ENCODE assay signal across 12 cellular contexts in the genomic region with DNA sequence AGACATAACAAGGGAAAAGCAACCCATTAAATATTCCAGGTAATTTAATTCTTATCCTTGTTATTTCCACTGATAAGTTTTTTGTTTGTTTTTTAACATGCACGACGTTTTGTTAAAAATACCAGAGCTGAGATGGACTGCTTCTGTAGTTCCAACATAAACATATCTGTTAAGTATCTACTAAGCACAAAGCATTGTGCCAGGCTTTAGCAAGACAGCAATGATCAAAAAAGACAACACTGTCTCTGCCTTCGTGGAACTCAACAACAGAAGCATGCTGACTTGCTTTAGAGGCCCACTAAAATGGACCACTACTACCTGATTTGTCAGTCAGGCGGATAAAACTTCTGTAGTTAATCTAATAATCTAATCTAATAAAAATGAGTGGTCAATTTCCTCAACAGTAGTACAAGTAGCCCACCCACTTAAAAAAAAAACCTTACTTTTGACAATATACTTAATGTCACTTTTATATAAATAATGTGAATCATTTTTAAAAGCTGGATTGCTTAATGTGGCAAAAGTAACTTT. TPM values are rescaled to one million over a fixed set of nuclear protein-coding genes. Genes with fewer than 3 reads are reported as not detected.
A peak's percentile ranks its signal among the peaks of the same experiment; 100 is the strongest.
DNase-seq lines count a peak whose midpoint lies in the region; ATAC-seq, FAIRE-seq and TF ChIP-seq lines count a peak whose summit lies in the region.
"Had no signal": no experiment of that assay in that cellular context is flagged by ENCODE, and none has a peak within 500 bp of the region (broad histone marks: within the 10 kb centered on the region; RNA-seq: fewer than 3 reads in every experiment).

No MANE protein-coding gene starts in this region.

- H3K36me3 Mint-ChIP-seq in activated naive CD4-positive, alpha-beta T cell treated with anti-CD3 and anti-CD28 coated beads, Interleukin-2, amount 50 U/mL, for 24 hours: no peaks in the 10 kb centered on the region
- peaks cover 29% of the 10 kb centered on the region for H3K36me3 Mint-ChIP-seq in activated T-helper 17 cell treated with anti-CD3 and anti-CD28 coated beads, Interleukin-2, amount 50 U/mL, for 72 hours (ENCODE audit: low read depth)
- no peaks in the 10 kb centered on the region for H3K36me3 Mint-ChIP-seq in type B pancreatic cell

- no peak for DNase-seq in activated naive CD4-positive, alpha-beta T cell treated with anti-CD3 and anti-CD28 coated beads, Interleukin-2, amount 50 U/mL, for 16 hours
- DNase-seq in HepG2 (ENCODE audit: low spot score) (no peak), type B pancreatic cell (ENCODE audit: extremely low spot score, unreplicated experiment) (no peak), NOMO-1 (lab: John Stamatoyannopoulos, UW; ENCODE audit: unreplicated experiment in 2 of 2) (no peak), HEK293T (ENCODE audit: extremely low spot score) (no peak), tibial artery (no peak)
- DNase-seq: KBM-7, occipital lobe had no signal

- WGBS in HepG2 (ENCODE audit: low lambda C conversion rate): 30% methylated on average over 4 of the region's 4 CpGs

- in situ Hi-C loops in HepG2 (cut with HindIII; ENCODE audit: extremely low pct_ligation_motif_present, low pct_unique_long_range_greater_than_20kb): no loop called here

- H3K27me3 ChIP-seq in HepG2 (ENCODE audit: control insufficient read depth in 1 of 2, insufficient read depth in 2 of 2, low read length in 2 of 2) (no peaks in the 10 kb centered on the region; a peak in 1 of 5 replicates), tibial artery (no peaks in the 10 kb centered on the region)
- H3K27me3 ChIP-seq: vagina had no signal

- no peak overlapping the region for H2AFZ ChIP-seq in HepG2 (ENCODE audit: low read length)

- H3K9me3 ChIP-seq in HepG2 (ENCODE audit: low read length) (no peaks in the 10 kb centered on the region), tibial artery (no peaks in the 10 kb centered on the region)
- H3K9me3 ChIP-seq: vagina had no signal

- intact Hi-C loops in HepG2 (cut with micrococcal nuclease; ENCODE audit: unreplicated experiment): loop anchor here (5.0 kb wide), 1 partner anchor 66 kb away; no protein-coding TSS in a partner anchor
- intact Hi-C loops in tibial artery (cut with DNase I; ENCODE audit: low total_unique reads): no loop called here

- peak overlapping the region; percentile 87 for H3K4me3 Mint-ChIP-seq in activated naive CD4-positive, alpha-beta T cell treated with anti-CD3 and anti-CD28 coated beads, Interleukin-2, amount 50 U/mL, for 24 hours
- H3K4me3 Mint-ChIP-seq in activated T-helper 17 cell treated with anti-CD3 and anti-CD28 coated beads, Interleukin-2, amount 50 U/mL, for 72 hours: peak overlapping the region; percentile 75
- peak overlapping the region; percentile 96 for H3K4me3 Mint-ChIP-seq in type B pancreatic cell

- H3K27ac ChIP-seq in HepG2 (ENCODE audit: extremely low read length, insufficient read depth, low read length) (no peak overlapping the region), tibial artery (no peak overlapping the region)
- H3K27ac ChIP-seq: vagina had no signal

- TF ChIP-seq EP300 in HepG2 (IDR thresholded peaks at IDR 0.05; ENCODE audit: low read depth in 2 of 2, low read length in 2 of 2) (no peak), HepG2 (CRISPR knock-in tag; IDR thresholded peaks at IDR 0.05; ENCODE audit: borderline replicate concordance) (no peak)

- peaks cover 84% of the 10 kb centered on the region for H3K79me2 ChIP-seq in HepG2 (ENCODE audit: insufficient read depth, low read length)

- H3K27ac Mint-ChIP-seq in activated naive CD4-positive, alpha-beta T cell treated with anti-CD3 and anti-CD28 coated beads, Interleukin-2, amount 50 U/mL, for 24 hours: no peak overlapping the region
- peak overlapping the region; percentile 15 for H3K27ac Mint-ChIP-seq in activated T-helper 17 cell treated with anti-CD3 and anti-CD28 coated beads, Interleukin-2, amount 50 U/mL, for 72 hours
- peak overlapping the region; percentile 48 for H3K27ac Mint-ChIP-seq in type B pancreatic cell

- TF ChIP-seq CTCF in HepG2 (CRISPR knock-in tag; IDR thresholded peaks at IDR 0.05): no peak
- no peak for TF ChIP-seq CTCF in type B pancreatic cell (conservative IDR thresholded peaks at IDR 0.05)
- no peak for TF ChIP-seq CTCF in tibial artery (IDR thresholded peaks at IDR 0.05)

- peaks cover 68% of the 10 kb centered on the region for H4K20me1 ChIP-seq in HepG2 (ENCODE audit: insufficient read depth, low read length)

- peaks cover 80% of the 10 kb centered on the region for H3K4me1 ChIP-seq in HepG2 (ENCODE audit: insufficient read depth, low read length)
- H3K4me1 ChIP-seq in tibial artery: peaks cover 0 to 76% (median 30%) of the 10 kb centered on the region in 4 donors

- no peak for ATAC-seq in activated T-helper 17 cell treated with anti-CD3 and anti-CD28 coated beads, Interleukin-2, amount 50 U/mL, for 72 hours (replicated peaks)
- ATAC-seq in HepG2: no peak

- POLR2A ChIA-PET in HepG2 (lab: Yijun Ruan, JAX) (no interaction called here), HEK293T (lab: Yijun Ruan, JAX) (no interaction called here)

- no peak for FAIRE-seq in HepG2 (lab: Jason Lieb, UNC)
- FAIRE-seq: GM12891 had no signal

- no peaks in the 10 kb centered on the region for H3K36me3 ChIP-seq in HepG2 (replicated peaks in 1 of 2; ENCODE audit: control insufficient read depth in 1 of 2, insufficient read depth in 2 of 2, low read length in 2 of 2)
- no peaks in the 10 kb centered on the region for H3K36me3 ChIP-seq in tibial artery
- H3K36me3 ChIP-seq: vagina had no signal

- no TSS peak for BruUV-seq in HepG2 (replicated peaks; lab: Mats Ljungman, UMichigan)

- H3K4me3 ChIP-seq in HepG2 (replicated peaks in 1 of 3; ENCODE audit: insufficient read depth in 1 of 3, low read depth in 2 of 3, low read length in 3 of 3): peak overlapping the region; percentile 25 to 93 (median 33); a peak in 4 of 6 replicates
- H3K4me3 ChIP-seq in tibial artery: peak overlapping the region in 1 of 2 donors; percentile 92

- no peak for TF ChIP-seq POLR2A in HepG2 (IDR thresholded peaks at IDR 0.05; ENCODE audit: insufficient read depth in 1 of 2, low read depth in 2 of 2, low read length in 2 of 2)

- CTCF ChIA-PET in HepG2 (lab: Yijun Ruan, JAX; ENCODE audit: low intra/inter-chr PET ratio, low total read pairs) (no interaction called here), HEK293T (lab: Yijun Ruan, JAX) (interaction anchor here (0.5 kb wide), 1 partner anchor 15 kb away, joined by 3 read pairs; no protein-coding TSS in a partner anchor)

- TF ChIP-seq RAD21 in HepG2 (CRISPR knock-in tag; IDR thresholded peaks at IDR 0.05): no peak

- peaks cover 76% of the 10 kb centered on the region for H3K4me1 Mint-ChIP-seq in activated naive CD4-positive, alpha-beta T cell treated with anti-CD3 and anti-CD28 coated beads, Interleukin-2, amount 50 U/mL, for 24 hours
- H3K4me1 Mint-ChIP-seq in activated T-helper 17 cell treated with anti-CD3 and anti-CD28 coated beads, Interleukin-2, amount 50 U/mL, for 72 hours: peaks cover 46% of the 10 kb centered on the region
- peaks cover 47% of the 10 kb centered on the region for H3K4me1 Mint-ChIP-seq in type B pancreatic cell (ENCODE audit: unreplicated experiment)

- H3K9ac ChIP-seq in HepG2 (ENCODE audit: insufficient read depth, low read depth, low read length): peak overlapping the region; percentile 29; the same call in 1 of the 2 replicates

- no peaks in the 10 kb centered on the region for H3K9me3 Mint-ChIP-seq in activated naive CD4-positive, alpha-beta T cell treated with anti-CD3 and anti-CD28 coated beads, Interleukin-2, amount 50 U/mL, for 24 hours
- no peaks in the 10 kb centered on the region for H3K9me3 Mint-ChIP-seq in activated T-helper 17 cell treated with anti-CD3 and anti-CD28 coated beads, Interleukin-2, amount 50 U/mL, for 72 hours
- no peaks in the 10 kb centered on the region for H3K9me3 Mint-ChIP-seq in type B pancreatic cell

- H3K27me3 Mint-ChIP-seq in activated naive CD4-positive, alpha-beta T cell treated with anti-CD3 and anti-CD28 coated beads, Interleukin-2, amount 50 U/mL, for 24 hours: no peaks in the 10 kb centered on the region
- H3K27me3 Mint-ChIP-seq in activated T-helper 17 cell treated with anti-CD3 and anti-CD28 coated beads, Interleukin-2, amount 50 U/mL, for 72 hours: no peaks in the 10 kb centered on the region
- H3K27me3 Mint-ChIP-seq in type B pancreatic cell: no peaks in the 10 kb centered on the region

- peak overlapping the region; percentile 89 for H3K4me2 ChIP-seq in HepG2 (ENCODE audit: low read depth, low read length)

TF ChIP-seq in HepG2, 621 proteins besides CTCF, POLR2A, EP300 and RAD21 (continues in another document):
- TF ChIP-seq ZNF572 (CRISPR knock-in tag; IDR thresholded peaks at IDR 0.05) (no peak), MAF1 (CRISPR knock-in tag; IDR thresholded peaks at IDR 0.05; ENCODE audit: borderline replicate concordance) (no peak)

TF ChIP-seq in HEK293T, 16 proteins besides CTCF, POLR2A, EP300 and RAD21 (continues in another document):
- TF ChIP-seq ARNT (IDR thresholded peaks at IDR 0.05): no peak
- no peak for TF ChIP-seq SUZ12 (IDR thresholded peaks at IDR 0.05)
- no peak for TF ChIP-seq L3MBTL2 (conservative IDR thresholded peaks at IDR 0.05)
- no peak for TF ChIP-seq ZNF384 (IDR thresholded peaks at IDR 0.05)

RNA-seq across cellular contexts. Expression of a gene that starts 3.1 kb away (rescaled TPM):
- 10 to 100 TPM; 45.4 to 66.4 TPM for total RNA-seq in activated T-helper 17 cell treated with anti-CD3 and anti-CD28 coated beads, Interleukin-2, amount 50 U/mL, for 72 hours
- 19.3 and 42.2 TPM in 2 replicates for total RNA-seq in HepG2 (2016; rRNA removed; fragmentation: Illumina TruSeq; extraction: Trizol)
- total RNA-seq in HepG2 (2016; cell fraction: cytosol; rRNA removed; fragmentation: Illumina TruSeq; extraction: Trizol; ENCODE audit: low read depth): 2.8 and 4.0 TPM in 2 replicates
- total RNA-seq in HepG2 (2016; cell fraction: insoluble cytoplasmic fraction; rRNA removed; fragmentation: Illumina TruSeq; extraction: Trizol): 18.4 and 42.0 TPM in 2 replicates
- total RNA-seq in HepG2 (2016; cell fraction: membrane; rRNA removed; fragmentation: Illumina TruSeq; extraction: Trizol): 18.7 and 20.5 TPM in 2 replicates
- 24.4 and 28.8 TPM in 2 replicates for total RNA-seq in HepG2 (2016; cell fraction: nucleus; rRNA removed; fragmentation: Illumina TruSeq; extraction: Trizol)
- polyA plus RNA-seq in HepG2 (2011; rRNA removed): 15.3 and 17.4 TPM in 2 replicates
- 6.4 and 13.9 TPM in 2 replicates for polyA plus RNA-seq in HepG2 (2011; cell fraction: cytosol; rRNA removed)
- 9.5 and 11.9 TPM in 2 replicates for polyA plus RNA-seq in HepG2 (2011; cell fraction: nucleus; rRNA removed)
- 31.9 and 33.9 TPM in 2 replicates for polyA plus RNA-seq in HepG2 (2012)
- polyA plus RNA-seq in HepG2 (2016; cell fraction: cytosol; fragmentation: Illumina TruSeq; extraction: Trizol; ENCODE audit: low read depth): 2.7 and 2.8 TPM in 2 replicates
- polyA plus RNA-seq in HepG2 (2016; cell fraction: insoluble cytoplasmic fraction; fragmentation: Illumina TruSeq; extraction: Trizol; ENCODE audit: low read depth): 58.3 and 63.3 TPM in 2 replicates
- polyA plus RNA-seq in HepG2 (2016; cell fraction: membrane; fragmentation: Illumina TruSeq; extraction: Trizol; ENCODE audit: low read depth): 12.2 and 12.7 TPM in 2 replicates
- polyA plus RNA-seq in HepG2 (2016; cell fraction: nucleus; fragmentation: Illumina TruSeq; extraction: Trizol; ENCODE audit: insufficient read depth, low read depth): 39.9 TPM in 2 replicates
- 8.0 and 11.9 TPM in 2 replicates for polyA minus RNA-seq in HepG2 (2011; rRNA and poly(A)+ RNA removed; ENCODE audit: low replicate concordance)
- 14.1 and 21.2 TPM in 2 replicates for polyA minus RNA-seq in HepG2 (2011; cell fraction: cytosol; rRNA and poly(A)+ RNA removed)
- 18.9 and 25.6 TPM in 2 replicates for polyA minus RNA-seq in HepG2 (2011; cell fraction: nucleus; rRNA and poly(A)+ RNA removed)
- total RNA-seq in type B pancreatic cell (ENCODE audit: low replicate concordance): 59.4 and 83.7 TPM in 2 replicates
